In genomic region chr6:158323561-158323958, GRCh38 we compare ENCODE assay signal across 11 cellular contexts. TPM values are rescaled to one million over a fixed set of nuclear protein-coding genes. Genes with fewer than 3 reads are reported as not detected.
DNase-seq lines count a peak whose midpoint lies in the region; ATAC-seq and TF ChIP-seq lines count a peak whose summit lies in the region.
"Had no signal": no experiment of that assay in that cellular context is flagged by ENCODE, and none has a peak within 500 bp of the region (broad histone marks: within the 10 kb centered on the region; RNA-seq: fewer than 3 reads in every experiment).

No MANE protein-coding gene starts in this region.

- H3K79me2 ChIP-seq in HCT116 (ENCODE audit: insufficient read depth, low read length), result peaks cover 80% of the 10 kb centered on the region

- no peak overlapping the region for H3K9ac ChIP-seq in HCT116 (ENCODE audit: low read length)

- no peak overlapping the region for H3K4me3 Mint-ChIP-seq in activated CD4-positive, alpha-beta T cell treated with anti-CD3 and anti-CD28 coated beads for 36 hours
- H3K4me3 Mint-ChIP-seq in progenitor cell of endocrine pancreas (ENCODE audit: low read depth), result no peak overlapping the region
- H3K4me3 Mint-ChIP-seq: central memory CD8-positive, alpha-beta T cell had no signal

- no peak overlapping the region for H3K27ac Mint-ChIP-seq in activated CD4-positive, alpha-beta T cell treated with anti-CD3 and anti-CD28 coated beads for 36 hours
- H3K27ac Mint-ChIP-seq in progenitor cell of endocrine pancreas, result peak overlapping the region; percentile 25
- H3K27ac Mint-ChIP-seq: IgD-negative memory B cell had no signal

- H3K4me1 Mint-ChIP-seq in activated CD4-positive, alpha-beta T cell treated with anti-CD3 and anti-CD28 coated beads for 36 hours, result peaks cover 46% of the 10 kb centered on the region
- peaks cover 17% of the 10 kb centered on the region for H3K4me1 Mint-ChIP-seq in progenitor cell of endocrine pancreas (ENCODE audit: low read depth)

- H2AFZ ChIP-seq in HCT116 (ENCODE audit: low read depth, low read length, poor library complexity, severe bottlenecking), result no peak overlapping the region

- no peaks in the 10 kb centered on the region for H3K9me3 ChIP-seq in HCT116 (ENCODE audit: control insufficient read depth in 1 of 2, insufficient read depth in 1 of 2, low read depth in 1 of 2, low read length in 2 of 2)

- peak overlapping the region; percentile 23 for H3K4me2 ChIP-seq in HCT116 (ENCODE audit: low read length)

- H3K9me2 ChIP-seq in HCT116 (ENCODE audit: insufficient read depth), result no peaks in the 10 kb centered on the region

- TF ChIP-seq POLR2A in HCT116 (IDR thresholded peaks at IDR 0.05; ENCODE audit: borderline replicate concordance, extremely low read depth, insufficient read depth, insufficient read length), result no peak

- DNase-seq in activated CD4-positive, alpha-beta T cell treated with anti-CD3 and anti-CD28 coated beads for 36 hours, result no peak
- no peak for DNase-seq in activated CD4-positive, alpha-beta T cell treated with anti-CD3 and anti-CD28 coated beads, Interleukin-2, amount 50 U/mL, for 48 hours
- DNase-seq in HCT116 (ENCODE audit: low read depth, low spot score), result no peak
- no peak for DNase-seq in progenitor cell of endocrine pancreas (ENCODE audit: low spot score, unreplicated experiment)
- DNase-seq in H4 (ENCODE audit: low spot score), result no peak
- DNase-seq in COLO829 (ENCODE audit: low spot score), result no peak
- DNase-seq in NCI-H774 (lab: John Stamatoyannopoulos, UW), result no peak

- H3K4me1 ChIP-seq in HCT116 (ENCODE audit: control insufficient read depth in 1 of 2, insufficient read depth in 2 of 2, low read length in 2 of 2), result peaks cover 20 to 29% of the 10 kb centered on the region in 2 experiments

- no peaks in the 10 kb centered on the region for H3K27me3 ChIP-seq in HCT116 (ENCODE audit: insufficient read depth, low read length)

- no peaks in the 10 kb centered on the region for H4K20me1 ChIP-seq in HCT116 (ENCODE audit: insufficient read depth)

- H3K27ac ChIP-seq in HCT116 (ENCODE audit: low read depth, low read length), result no peak overlapping the region

- H3K9me3 Mint-ChIP-seq in activated CD4-positive, alpha-beta T cell treated with anti-CD3 and anti-CD28 coated beads for 36 hours (ENCODE audit: low read depth), result no peaks in the 10 kb centered on the region
- peaks cover 6% of the 10 kb centered on the region for H3K9me3 Mint-ChIP-seq in progenitor cell of endocrine pancreas (ENCODE audit: low read depth)
- H3K9me3 Mint-ChIP-seq: central memory CD8-positive, alpha-beta T cell; IgD-negative memory B cell had no signal

- intact Hi-C loops in activated CD4-positive, alpha-beta T cell treated with anti-CD3 and anti-CD28 coated beads for 36 hours (cut with DNase I, micrococcal nuclease), result no loop called here
- intact Hi-C loops in HCT116 (cut with micrococcal nuclease), result no loop called here

- no peaks in the 10 kb centered on the region for H3K36me3 ChIP-seq in HCT116 (ENCODE audit: control insufficient read depth in 1 of 2, insufficient read depth in 2 of 2, low read length in 2 of 2)

- no peak for TF ChIP-seq RAD21 in HCT116 (IDR thresholded peaks at IDR 0.05; ENCODE audit: low read depth)

- no peaks in the 10 kb centered on the region for H3K27me3 Mint-ChIP-seq in activated CD4-positive, alpha-beta T cell treated with anti-CD3 and anti-CD28 coated beads for 36 hours
- H3K27me3 Mint-ChIP-seq in progenitor cell of endocrine pancreas, result no peaks in the 10 kb centered on the region
- H3K27me3 Mint-ChIP-seq: central memory CD8-positive, alpha-beta T cell; IgD-negative memory B cell had no signal

- TF ChIP-seq CTCF in HCT116 (IDR thresholded peaks at IDR 0.05 in 2 of 3, conservative IDR thresholded peaks at IDR 0.05 in 1 of 3; ENCODE audit: borderline replicate concordance in 1 of 3, insufficient read depth in 1 of 3, low read depth in 2 of 3, low read length in 2 of 3) (no peak), progenitor cell of endocrine pancreas (IDR thresholded peaks at IDR 0.05; ENCODE audit: unreplicated experiment) (no peak)

- no peak overlapping the region for H3K4me3 ChIP-seq in HCT116 (replicated peaks in 1 of 2; ENCODE audit: low read depth in 1 of 2, low read length in 2 of 2)

- POLR2A ChIA-PET in activated CD4-positive, alpha-beta T cell treated with anti-CD3 and anti-CD28 coated beads for 36 hours (lab: Charles Lee), result no interaction called here
- POLR2A ChIA-PET in HCT116 (lab: Charles Lee), result no interaction called here

- H3K36me3 Mint-ChIP-seq in activated CD4-positive, alpha-beta T cell treated with anti-CD3 and anti-CD28 coated beads for 36 hours (ENCODE audit: low read depth), result peaks cover 4% of the 10 kb centered on the region
- peaks cover 11% of the 10 kb centered on the region for H3K36me3 Mint-ChIP-seq in progenitor cell of endocrine pancreas (ENCODE audit: insufficient read depth)

- CTCF ChIA-PET in activated CD4-positive, alpha-beta T cell treated with anti-CD3 and anti-CD28 coated beads for 36 hours (lab: Charles Lee), result interaction anchor here (0.5 kb wide), 1 partner anchor 585 kb away, joined by 3 read pairs; no protein-coding TSS in a partner anchor
- CTCF ChIA-PET in HCT116 (lab: Charles Lee), result no interaction called here

- peak; percentile 52 for ATAC-seq in activated CD4-positive, alpha-beta T cell treated with anti-CD3 and anti-CD28 coated beads for 36 hours
- ATAC-seq in HCT116, result no peak
- ATAC-seq in HG03565 (IDR thresholded peaks at IDR 0.05; ENCODE audit: unreplicated experiment), result peak; percentile 11
- ATAC-seq: Panc1 had no signal

- no TSS peak for BruUV-seq in HCT116 (replicated peaks; lab: Mats Ljungman, UMichigan)

- RAD21 ChIA-PET in HCT116 (lab: Charles Lee; ENCODE audit: low non-redundant PET in 1 of 2, low total read pairs in 2 of 2, uncharacterized antibody in 2 of 2, unreplicated experiment in 2 of 2), result no interaction called here

TF ChIP-seq in HCT116, 20 proteins besides CTCF, POLR2A, EP300 and RAD21:
- TF ChIP-seq FOSL1 (IDR thresholded peaks at IDR 0.05; ENCODE audit: low read depth), result no peak

RNA-seq across cellular contexts. Expression of gene TULP4, which starts 11.3 kb away (rescaled TPM):
- total RNA-seq in activated CD4-positive, alpha-beta T cell treated with anti-CD3 and anti-CD28 coated beads for 36 hours, result 10 to 100 TPM; 11.8 to 14.3 TPM
- total RNA-seq in HCT116 (2021; ENCODE audit: unreplicated experiment) (70.8 TPM), progenitor cell of endocrine pancreas (171 and 174 TPM in 2 replicates)
- 6.9 and 9.5 TPM in 2 replicates for polyA plus RNA-seq in HCT116 (2012)
- 22.6 and 35.4 TPM in 2 replicates for total RNA-seq in H4 (2014; rRNA removed; shearing (Covaris generic))
